In the genomic region with DNA sequence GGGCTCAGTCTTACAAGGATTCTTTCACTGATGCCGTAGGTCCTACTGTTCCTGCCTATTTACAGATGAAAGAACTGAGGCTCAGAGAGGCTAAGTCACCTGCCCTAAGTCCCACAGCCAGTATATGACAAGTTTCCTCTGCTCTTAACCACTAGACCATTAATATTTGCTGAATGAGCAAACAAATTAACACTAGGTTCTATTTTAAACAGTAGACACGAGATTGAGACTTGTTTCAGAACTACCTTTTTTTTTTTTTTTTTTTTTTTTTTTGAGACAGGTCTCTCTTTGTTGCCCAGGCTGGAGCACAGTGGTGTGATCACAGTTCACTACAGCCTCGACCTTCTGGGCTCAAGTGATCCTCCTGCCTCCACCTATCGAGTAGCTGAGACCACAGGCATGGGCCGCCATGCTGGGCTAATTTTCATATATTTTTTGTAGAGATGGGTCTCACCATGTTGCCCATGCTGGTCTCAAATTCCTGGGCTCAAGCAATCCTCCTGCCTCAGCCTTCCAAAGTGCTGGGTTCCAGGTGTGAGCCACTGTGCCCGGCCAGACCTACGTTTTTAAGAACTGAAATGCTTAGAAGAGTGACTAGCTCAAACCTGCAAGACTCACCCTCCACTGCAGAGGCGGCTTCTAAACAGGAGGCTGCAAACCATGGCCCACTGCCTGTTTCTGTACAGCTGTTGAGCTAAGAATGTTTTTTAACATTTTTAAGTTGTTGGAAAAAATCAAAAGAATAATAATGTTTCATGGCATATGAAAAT, we compare ENCODE assay signal across 11 cellular contexts. TPM values are rescaled to one million over a fixed set of nuclear protein-coding genes. Genes with fewer than 3 reads are reported as not detected.
DNase-seq lines count a peak whose midpoint lies in the region; ATAC-seq, FAIRE-seq and TF ChIP-seq lines count a peak whose summit lies in the region.
"Had no signal": no experiment of that assay in that cellular context is flagged by ENCODE, and none has a peak within 500 bp of the region (broad histone marks: within the 10 kb centered on the region; RNA-seq: fewer than 3 reads in every experiment).

No MANE protein-coding gene starts in this region.

- H3K36me3 ChIP-seq in astrocyte (ENCODE audit: insufficient read depth, low read length) = no peaks in the 10 kb centered on the region

- H3K4me3 ChIP-seq in GM12864 (ENCODE audit: low read depth, low read length) (peak overlapping the region; percentile 47), astrocyte (ENCODE audit: insufficient read depth, low read depth, low read length) (no peak overlapping the region)

- FAIRE-seq in astrocyte (lab: Jason Lieb, UNC) = no peak
- FAIRE-seq: keratinocyte had no signal

- H3K9me3 Mint-ChIP-seq in astrocyte (ENCODE audit: unreplicated experiment) = peaks cover 2% of the 10 kb centered on the region

- H3K4me2 ChIP-seq in astrocyte (ENCODE audit: low read length) = no peak overlapping the region

- no peak overlapping the region for H3K4me3 Mint-ChIP-seq in astrocyte (ENCODE audit: unreplicated experiment)

- no peak overlapping the region for H2AFZ ChIP-seq in astrocyte (ENCODE audit: low read depth, low read length)

- H3K9ac ChIP-seq in astrocyte (ENCODE audit: low read length) = no peak overlapping the region

- peak; percentile 53 for ATAC-seq in GM19372 (IDR thresholded peaks at IDR 0.05; ENCODE audit: low read depth, unreplicated experiment)
- peak; percentile 34 for ATAC-seq in HG03039 (IDR thresholded peaks at IDR 0.05; ENCODE audit: unreplicated experiment)
- ATAC-seq in esophagus mucosa = no peak

- DNase-seq in GM12864 (ENCODE audit: low read depth) (peak; percentile 81), astrocyte (ENCODE audit: low read depth) (peak; percentile 21), GM19240 (ENCODE audit: insufficient read length, low spot score) (no peak), hepatic stellate cell (ENCODE audit: low spot score) (no peak)
- DNase-seq in NK-92 treated with Interleukin-12 subunit alpha and Interleukin-12 subunit beta, amount 100 ng/mL, for 24 hours (lab: John Stamatoyannopoulos, UW) = no peak
- DNase-seq: DND-41, SW 1271 had no signal

- H3K4me1 Mint-ChIP-seq in astrocyte (ENCODE audit: low read depth, unreplicated experiment) = peaks cover 28% of the 10 kb centered on the region

- H3K27me3 ChIP-seq in astrocyte (ENCODE audit: insufficient read depth, low read length) = no peaks in the 10 kb centered on the region

- H3K9me3 ChIP-seq in astrocyte (ENCODE audit: insufficient read depth, low read depth, low read length) = no peaks in the 10 kb centered on the region

- H3K36me3 Mint-ChIP-seq in astrocyte (ENCODE audit: low read depth, unreplicated experiment) = no peaks in the 10 kb centered on the region

- H3K79me2 ChIP-seq in astrocyte (ENCODE audit: insufficient read depth, low read length) = no peaks in the 10 kb centered on the region

- peaks cover 21% of the 10 kb centered on the region for H3K27me3 Mint-ChIP-seq in astrocyte (ENCODE audit: low read depth, unreplicated experiment)

- no peaks in the 10 kb centered on the region for H4K20me1 ChIP-seq in astrocyte (ENCODE audit: insufficient read depth, low read length)

- H3K27ac Mint-ChIP-seq in astrocyte (ENCODE audit: unreplicated experiment) = no peak overlapping the region

- peaks cover 42% of the 10 kb centered on the region for H3K4me1 ChIP-seq in astrocyte (ENCODE audit: insufficient read depth, low read length)

- no peak overlapping the region for H3K27ac ChIP-seq in astrocyte (ENCODE audit: low read depth, low read length)

- no peak for TF ChIP-seq CTCF in GM12864 (IDR thresholded peaks at IDR 0.05; ENCODE audit: low read depth, low read length, missing control alignments)
- no peak for TF ChIP-seq CTCF in astrocyte (IDR thresholded peaks at IDR 0.05; ENCODE audit: insufficient read depth, low read depth, low read length)

RNA-seq across cellular contexts. Expression of gene SYNE3, which starts 12.9 kb away (rescaled TPM):
- 2.5 TPM in 2 replicates for total RNA-seq in astrocyte
- 1.9 TPM for total RNA-seq in esophagus mucosa

RNA-seq across cellular contexts. Expression of gene GLRX5, which starts 31.3 kb away (rescaled TPM):
- total RNA-seq in astrocyte = 50.1 and 50.5 TPM in 2 replicates
- total RNA-seq in esophagus mucosa = 27.8 TPM

Comparison
In these comparisons a context has a peak if more than half of its experiments do, and no peak if none do; other contexts are left out.
1. DNase-seq: peak in GM12864 (single experiment) and astrocyte (single experiment); none in GM19240 (single experiment), NK-92 treated with Interleukin-12 subunit alpha and Interleukin-12 subunit beta, amount 100 ng/mL, for 24 hours (single experiment) and hepatic stellate cell (single experiment).